ENCODE assay signal across 8 cellular contexts in the genomic region with DNA sequence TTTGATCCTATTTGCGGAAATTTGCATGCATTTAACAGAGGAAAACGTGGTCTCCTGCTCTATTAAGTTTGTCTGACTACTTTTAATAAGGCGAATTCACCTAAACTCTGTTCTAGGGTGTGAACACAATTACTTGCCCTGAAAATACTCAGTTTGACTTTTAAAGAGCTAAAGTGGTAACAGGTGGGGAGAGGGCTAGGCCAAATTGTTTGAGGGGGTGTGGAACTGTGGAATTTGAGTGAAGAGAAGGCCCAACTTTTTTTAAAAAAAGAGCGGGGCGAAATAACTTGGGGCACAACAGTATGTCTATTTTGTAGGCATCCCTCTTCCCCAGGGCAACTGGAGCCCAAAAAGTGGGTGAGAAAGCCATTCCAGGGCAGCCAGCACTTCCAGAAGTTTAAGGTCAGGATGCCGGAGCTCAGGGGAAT. TPM values are rescaled to one million over a fixed set of nuclear protein-coding genes. Genes with fewer than 3 reads are reported as not detected.
DNase-seq lines count a peak whose midpoint lies in the region; ATAC-seq and TF ChIP-seq lines count a peak whose summit lies in the region.

No MANE protein-coding gene starts in this region.

- WGBS in adrenal gland, 4 donors, result 45 to 52% (median 48%) methylated on average over 6 of the region's 6 CpGs
- 42% methylated on average over 6 of the region's 6 CpGs for WGBS in mesenchymal stem cell

- no peak overlapping the region for H3K23ac ChIP-seq in mesenchymal stem cell (ENCODE audit: low read length in 2 of 2)

- H4K8ac ChIP-seq in mesenchymal stem cell (ENCODE audit: low read length), result peak overlapping the region; percentile 69

- TF ChIP-seq CTCF in adrenal gland (IDR thresholded peaks at IDR 0.05) (no peak), mucosa of descending colon (IDR thresholded peaks at IDR 0.05) (no peak)

- no peak overlapping the region for H4K91ac ChIP-seq in mesenchymal stem cell (ENCODE audit: low read length)

- no peaks in the 10 kb centered on the region for H3K27me3 Mint-ChIP-seq in stimulated activated naive CD8-positive, alpha-beta T cell treated with anti-CD3 and anti-CD28 coated beads, Interleukin-15, Interleukin-2, amounts not matched to agents 100 ng/mL and 50 ng/mL, for 24 hours

- H3K36me3 ChIP-seq in adrenal gland (replicated peaks in 1 of 2), result no peaks in the 10 kb centered on the region
- H3K36me3 ChIP-seq in mesenchymal stem cell (ENCODE audit: control insufficient read depth in 1 of 2, insufficient read depth in 2 of 2, low read depth in 1 of 2, low read length in 2 of 2), result peaks cover 7 to 21% of the 10 kb centered on the region in 2 experiments
- H3K36me3 ChIP-seq in mucosa of descending colon (ENCODE audit: low read depth), result no peaks in the 10 kb centered on the region

- H2BK5ac ChIP-seq in mesenchymal stem cell (ENCODE audit: low read depth, low read length, poor library complexity, severe bottlenecking), result peak overlapping the region; percentile 35

- no peak overlapping the region for H2BK15ac ChIP-seq in mesenchymal stem cell (ENCODE audit: low read depth, poor library complexity, severe bottlenecking)

- H3K4me3 ChIP-seq in adrenal gland, result peak overlapping the region in 2 of 4 donors; percentile 91 to 100
- peak overlapping the region; percentile 91 to 99 for H3K4me3 ChIP-seq in mesenchymal stem cell (ENCODE audit: insufficient read depth in 1 of 2, low read depth in 1 of 2, low read length in 2 of 2)
- no peak overlapping the region for H3K4me3 ChIP-seq in mucosa of descending colon

- H3K9ac ChIP-seq in mesenchymal stem cell (ENCODE audit: low read length), result peak overlapping the region; percentile 100

- H3K9me3 Mint-ChIP-seq in stimulated activated naive CD8-positive, alpha-beta T cell treated with anti-CD3 and anti-CD28 coated beads, Interleukin-15, Interleukin-2, amounts not matched to agents 100 ng/mL and 50 ng/mL, for 24 hours, result no peaks in the 10 kb centered on the region

- no peaks in the 10 kb centered on the region for H3K9me3 ChIP-seq in adrenal gland (replicated peaks in 1 of 3)
- H3K9me3 ChIP-seq in mesenchymal stem cell (ENCODE audit: control insufficient read depth, low read length), result no peaks in the 10 kb centered on the region
- no peaks in the 10 kb centered on the region for H3K9me3 ChIP-seq in mucosa of descending colon

- H3K27ac Mint-ChIP-seq in stimulated activated naive CD8-positive, alpha-beta T cell treated with anti-CD3 and anti-CD28 coated beads, Interleukin-15, Interleukin-2, amounts not matched to agents 100 ng/mL and 50 ng/mL, for 24 hours, result peak overlapping the region; percentile 93

- no peak overlapping the region for H2BK120ac ChIP-seq in mesenchymal stem cell (ENCODE audit: low read depth, low read length)

- H3K14ac ChIP-seq in mesenchymal stem cell (ENCODE audit: low read length in 2 of 2), result no peak overlapping the region

- H3K27me3 ChIP-seq in adrenal gland (no peaks in the 10 kb centered on the region), mesenchymal stem cell (ENCODE audit: control insufficient read depth in 1 of 2, insufficient read depth in 1 of 2, low read length in 2 of 2) (no peaks in the 10 kb centered on the region)

- H3K79me1 ChIP-seq in mesenchymal stem cell (replicated peaks; ENCODE audit: low read length, poor library complexity, severe bottlenecking), result no peaks in the 10 kb centered on the region

- H3K4me2 ChIP-seq in mesenchymal stem cell (ENCODE audit: low read length, poor library complexity, severe bottlenecking), result peak overlapping the region; percentile 64

- H3K36me3 Mint-ChIP-seq in stimulated activated naive CD8-positive, alpha-beta T cell treated with anti-CD3 and anti-CD28 coated beads, Interleukin-15, Interleukin-2, amounts not matched to agents 100 ng/mL and 50 ng/mL, for 24 hours (ENCODE audit: low read depth), result peaks cover 35% of the 10 kb centered on the region

- no peak for DNase-seq in stimulated activated naive CD8-positive, alpha-beta T cell treated with anti-CD3 and anti-CD28 coated beads, Interleukin-15, Interleukin-2, amounts not matched to agents 100 U/mL and 50 U/mL, for 24 hours
- no peak for DNase-seq in adrenal gland
- DNase-seq in mesenchymal stem cell, result no peak
- no peak for DNase-seq in NCI-H1694 treated with DMSO at 0.1 percent for 48 hours (lab: John Stamatoyannopoulos, UW)
- no peak for DNase-seq in mucosa of descending colon
- no peak for DNase-seq in left colon

- H3K4me1 Mint-ChIP-seq in stimulated activated naive CD8-positive, alpha-beta T cell treated with anti-CD3 and anti-CD28 coated beads, Interleukin-15, Interleukin-2, amounts not matched to agents 100 ng/mL and 50 ng/mL, for 24 hours (ENCODE audit: low read depth), result peaks cover 60% of the 10 kb centered on the region

- peak overlapping the region in 1 of 2 experiments; percentile 51 for H3K4ac ChIP-seq in mesenchymal stem cell (ENCODE audit: low read depth in 1 of 2, low read length in 2 of 2)

- no peak overlapping the region for H2AK5ac ChIP-seq in mesenchymal stem cell (ENCODE audit: low read length, severe bottlenecking)

- H3K27ac ChIP-seq in adrenal gland, result peak overlapping the region; percentile 90 to 99 (median 97)
- peak overlapping the region; percentile 26 for H3K27ac ChIP-seq in mesenchymal stem cell (ENCODE audit: low read length, poor library complexity, severe bottlenecking)

- H3K4me1 ChIP-seq in adrenal gland (replicated peaks in 1 of 2) (peaks cover 18 to 30% of the 10 kb centered on the region in 2 donors), mesenchymal stem cell (ENCODE audit: control insufficient read depth, insufficient read depth, low read depth, low read length) (no peaks in the 10 kb centered on the region), mucosa of descending colon (ENCODE audit: low read depth) (peaks cover 5% of the 10 kb centered on the region)

- ATAC-seq in stimulated activated naive CD8-positive, alpha-beta T cell treated with anti-CD3 and anti-CD28 coated beads, Interleukin-15, Interleukin-2, amounts not matched to agents 100 U/mL and 50 U/mL, for 24 hours, result no peak
- peak; percentile 6 for ATAC-seq in HG03280 (IDR thresholded peaks at IDR 0.05; ENCODE audit: unreplicated experiment)
- no peak for ATAC-seq in mucosa of descending colon
- no peak for ATAC-seq in left colon

- no peak for TF ChIP-seq POLR2A in adrenal gland (IDR thresholded peaks at IDR 0.05)

- H2BK12ac ChIP-seq in mesenchymal stem cell (ENCODE audit: low read length in 2 of 2), result no peak overlapping the region

- intact Hi-C loops in adrenal gland (cut with DNase I) (no loop called here), mucosa of descending colon (cut with DNase I, micrococcal nuclease) (no loop called here), left colon (cut with DNase I, micrococcal nuclease) (no loop called here)

- H3K4me3 Mint-ChIP-seq in stimulated activated naive CD8-positive, alpha-beta T cell treated with anti-CD3 and anti-CD28 coated beads, Interleukin-15, Interleukin-2, amounts not matched to agents 100 ng/mL and 50 ng/mL, for 24 hours, result peak overlapping the region; percentile 96

- no peak overlapping the region for H2AFZ ChIP-seq in mesenchymal stem cell (ENCODE audit: low read depth, low read length)

- H3K18ac ChIP-seq in mesenchymal stem cell (ENCODE audit: low read depth in 1 of 2, low read length in 2 of 2), result no peak overlapping the region

RNA-seq across cellular contexts. Expression of a gene that starts 0.6 kb away (rescaled TPM):
- 100 to 1,000 TPM in 6 of 8 donors, 10 to 100 TPM in 2; 92.5 to 200 (median 123) TPM for total RNA-seq in adrenal gland
- polyA plus RNA-seq in adrenal gland, result 100 to 1,000 TPM in 1 of 3 donors, 10 to 100 TPM in 2; 76.6 to 164 (median 77.5) TPM
- 139 TPM for polyA plus RNA-seq in mesenchymal stem cell (2013, experiment 1 of 2)
- 136 TPM for polyA plus RNA-seq in mesenchymal stem cell (2013, experiment 2 of 2)
- 100 to 1,000 TPM in 1 of 3 donors, 10 to 100 TPM in 2; 52.5 to 131 (median 65.2) TPM for total RNA-seq in mucosa of descending colon
- total RNA-seq in left colon, result 10 to 100 TPM; 57.6 to 64.7 TPM
